Comparison of ENCODE assay signal across 26 cellular contexts in genomic region chr12:13436182-13436581, GRCh38.
DNase-seq lines count a peak whose midpoint lies in the region; ATAC-seq and TF ChIP-seq lines count a peak whose summit lies in the region.
"Had no signal": no experiment of that assay in that cellular context is flagged by ENCODE, and none has a peak within 500 bp of the region (broad histone marks: within the 10 kb centered on the region; RNA-seq: fewer than 3 reads in every experiment).

No MANE protein-coding gene starts in this region.

- no peaks in the 10 kb centered on the region for H3K9me3 Mint-ChIP-seq in endothelial cell (ENCODE audit: unreplicated experiment)
- peaks cover 0 to 8% (median 0%) of the 10 kb centered on the region in 11 donors for H3K9me3 Mint-ChIP-seq in naive thymus-derived CD4-positive, alpha-beta T cell
- H3K9me3 Mint-ChIP-seq: activated T-cell treated with anti-CD3 and anti-CD28 coated beads, Interleukin-2, amount 50 U/mL, for 72 hours; T-helper 2 cell treated with Interferon-gamma antibody and Interleukin-4, amounts not matched to agents 5 μg/mL and 100 μg/mL, for 36 hours had no signal

- TF ChIP-seq CTCF in A673 (conservative IDR thresholded peaks at IDR 0.05; ENCODE audit: low read depth, low read length) (no peak), endothelial cell (IDR thresholded peaks at IDR 0.05; ENCODE audit: unreplicated experiment) (no peak), ascending aorta (IDR thresholded peaks at IDR 0.05) (no peak)

- peak overlapping the region; percentile 27 for H3K27ac Mint-ChIP-seq in endothelial cell (ENCODE audit: unreplicated experiment)
- H3K27ac Mint-ChIP-seq in naive thymus-derived CD4-positive, alpha-beta T cell, result no peak overlapping the region
- H3K27ac Mint-ChIP-seq: activated T-cell treated with anti-CD3 and anti-CD28 coated beads, Interleukin-2, amount 50 U/mL, for 72 hours; natural killer cell treated with Interleukin-12 subunit alpha and Interleukin-12 subunit beta and Interleukin-15 and Interleukin-18, amount 100 ng/mL, for 72 hours; T-helper 2 cell treated with Interferon-gamma antibody and Interleukin-4, amounts not matched to agents 5 μg/mL and 100 μg/mL, for 36 hours had no signal

- H3K36me3 Mint-ChIP-seq in endothelial cell (ENCODE audit: low read depth, unreplicated experiment), result no peaks in the 10 kb centered on the region
- no peaks in the 10 kb centered on the region for H3K36me3 Mint-ChIP-seq in naive thymus-derived CD4-positive, alpha-beta T cell
- H3K36me3 Mint-ChIP-seq: natural killer cell treated with Interleukin-12 subunit alpha and Interleukin-12 subunit beta and Interleukin-15 and Interleukin-18, amount 100 ng/mL, for 72 hours had no signal

- H3K4me3 ChIP-seq in A673 (ENCODE audit: low read depth, low read length, poor library complexity, severe bottlenecking), result no peak overlapping the region
- no peak overlapping the region for H3K4me3 ChIP-seq in naive thymus-derived CD4-positive, alpha-beta T cell (ENCODE audit: low read length)
- H3K4me3 ChIP-seq in ascending aorta, result no peak overlapping the region
- H3K4me3 ChIP-seq: adrenal gland, HAP-1, thoracic aorta, uterus had no signal

- no peak for ATAC-seq in naive thymus-derived CD4-positive, alpha-beta T cell
- ATAC-seq in GM21360 (IDR thresholded peaks at IDR 0.05; ENCODE audit: unreplicated experiment), result no peak
- ATAC-seq: activated T-cell treated with anti-CD3 and anti-CD28 coated beads, Interleukin-2, amount 50 U/mL, for 72 hours; natural killer cell treated with Interleukin-12 subunit alpha and Interleukin-12 subunit beta and Interleukin-15 and Interleukin-18, amount 100 ng/mL, for 72 hours; PC-3 had no signal

- no TSS peak for BruUV-seq in A673 (replicated peaks; lab: Mats Ljungman, UMichigan)

- CTCF ChIA-PET in A673 (lab: Charles Lee), result no interaction called here
- CTCF ChIA-PET in naive thymus-derived CD4-positive, alpha-beta T cell (lab: Charles Lee), result no interaction called here

- H3K27me3 Mint-ChIP-seq in endothelial cell (ENCODE audit: unreplicated experiment), result no peaks in the 10 kb centered on the region
- peaks cover 0 to 16% (median 8%) of the 10 kb centered on the region in 5 donors for H3K27me3 Mint-ChIP-seq in naive thymus-derived CD4-positive, alpha-beta T cell

- no peaks in the 10 kb centered on the region for H3K9me3 ChIP-seq in A673 (ENCODE audit: low read depth, low read length, poor library complexity, severe bottlenecking)
- H3K9me3 ChIP-seq in naive thymus-derived CD4-positive, alpha-beta T cell (ENCODE audit: control insufficient read depth in 2 of 3, low read length in 3 of 3), result no peaks in the 10 kb centered on the region
- H3K9me3 ChIP-seq in ascending aorta, result no peaks in the 10 kb centered on the region
- H3K9me3 ChIP-seq: adrenal gland, HAP-1, thoracic aorta, uterus had no signal

- H3K4me1 ChIP-seq in A673 (ENCODE audit: insufficient read depth, low read length, poor library complexity, severe bottlenecking), result peaks cover 15% of the 10 kb centered on the region
- H3K4me1 ChIP-seq in naive thymus-derived CD4-positive, alpha-beta T cell (ENCODE audit: control insufficient read depth in 2 of 2, insufficient read depth in 2 of 2, low read length in 2 of 2), result no peaks in the 10 kb centered on the region
- H3K4me1 ChIP-seq in ascending aorta, result no peaks in the 10 kb centered on the region
- H3K4me1 ChIP-seq: adrenal gland, HAP-1, uterus had no signal

- no peaks in the 10 kb centered on the region for H3K27me3 ChIP-seq in A673 (replicated peaks; ENCODE audit: insufficient read depth, low read depth, low read length, poor library complexity)
- no peaks in the 10 kb centered on the region for H3K27me3 ChIP-seq in naive thymus-derived CD4-positive, alpha-beta T cell (ENCODE audit: control insufficient read depth in 2 of 2, insufficient read depth in 2 of 2, low read length in 2 of 2)
- H3K27me3 ChIP-seq in ascending aorta, result no peaks in the 10 kb centered on the region
- H3K27me3 ChIP-seq: adrenal gland, uterus had no signal

- DNase-seq in A673 (ENCODE audit: low spot score) (peak; percentile 19), Daoy (ENCODE audit: low read depth) (peak; percentile 28), NCI-H69 (lab: John Stamatoyannopoulos, UW) (peak; percentile 16), endothelial cell (ENCODE audit: low spot score) (no peak), ascending aorta (ENCODE audit: low spot score in 2 of 2) (no peak), AG08396 (ENCODE audit: low spot score) (no peak)
- DNase-seq in naive thymus-derived CD4-positive, alpha-beta T cell, result no peak
- DNase-seq: activated CD4-positive, alpha-beta T cell treated with anti-CD3 and anti-CD28 coated beads for 48 hours; activated naive CD4-positive, alpha-beta T cell treated with Interleukin-2 at 50 U/mL for 16 hours; activated T-cell treated with anti-CD3 and anti-CD28 coated beads, Interleukin-2, amount 50 U/mL, for 72 hours; adrenal gland; MM.1S; NCI-H1436 treated with DMSO at 0.1 percent for 48 hours; NCI-H2171; NCI-H774; PC-3; Right ventricle myocardium superior; stimulated activated naive CD4-positive, alpha-beta T cell treated with Interleukin-2 at 50 U/mL for 16 hours; uterus had no signal

- POLR2A ChIA-PET in A673 (lab: Charles Lee; ENCODE audit: low non-redundant PET), result interaction anchor here (0.6 kb wide), 2 partner anchors 85 to 824 kb away, joined by 3 read pairs; no protein-coding TSS in a partner anchor
- POLR2A ChIA-PET in naive thymus-derived CD4-positive, alpha-beta T cell (lab: Charles Lee), result no interaction called here

- H3K4me3 Mint-ChIP-seq in endothelial cell (ENCODE audit: unreplicated experiment), result no peak overlapping the region
- H3K4me3 Mint-ChIP-seq in naive thymus-derived CD4-positive, alpha-beta T cell, result no peak overlapping the region
- H3K4me3 Mint-ChIP-seq: activated T-cell treated with anti-CD3 and anti-CD28 coated beads, Interleukin-2, amount 50 U/mL, for 72 hours; natural killer cell treated with Interleukin-12 subunit alpha and Interleukin-12 subunit beta and Interleukin-15 and Interleukin-18, amount 100 ng/mL, for 72 hours; T-helper 2 cell treated with Interferon-gamma antibody and Interleukin-4, amounts not matched to agents 5 μg/mL and 100 μg/mL, for 36 hours had no signal

- no peaks in the 10 kb centered on the region for H3K4me1 Mint-ChIP-seq in endothelial cell (ENCODE audit: unreplicated experiment)
- no peaks in the 10 kb centered on the region for H3K4me1 Mint-ChIP-seq in naive thymus-derived CD4-positive, alpha-beta T cell

- intact Hi-C loops in A673 (cut with micrococcal nuclease; ENCODE audit: unreplicated experiment), result no loop called here
- intact Hi-C loops in naive thymus-derived CD4-positive, alpha-beta T cell (cut with micrococcal nuclease), result no loop called here
- intact Hi-C loops in ascending aorta (cut with DNase I), result no loop called here

- H3K27ac ChIP-seq in A673 (ENCODE audit: low read depth, low read length, poor library complexity, severe bottlenecking), result no peak overlapping the region
- no peak overlapping the region for H3K27ac ChIP-seq in naive thymus-derived CD4-positive, alpha-beta T cell (ENCODE audit: low read depth, low read length)
- no peak overlapping the region for H3K27ac ChIP-seq in ascending aorta
- H3K27ac ChIP-seq: adrenal gland, C4-2B, KMS-11, thoracic aorta, uterus had no signal

- no peaks in the 10 kb centered on the region for H3K36me3 ChIP-seq in A673 (ENCODE audit: insufficient read depth, low read length, poor library complexity, severe bottlenecking)
- no peaks in the 10 kb centered on the region for H3K36me3 ChIP-seq in naive thymus-derived CD4-positive, alpha-beta T cell (ENCODE audit: control insufficient read depth in 2 of 3, insufficient read depth in 3 of 3, low read length in 3 of 3)
- H3K36me3 ChIP-seq in ascending aorta, result no peaks in the 10 kb centered on the region
- H3K36me3 ChIP-seq: adrenal gland, HAP-1, thoracic aorta, uterus had no signal

Comparison
In these comparisons a context has a peak if more than half of its experiments do, and no peak if none do; other contexts are left out.
1. DNase-seq: peak in A673 (single experiment), Daoy (single experiment) and NCI-H69 (single experiment); none in endothelial cell (single experiment), naive thymus-derived CD4-positive, alpha-beta T cell (0 of 9), ascending aorta (0 of 2) and AG08396 (single experiment).